Comparison of ENCODE assay signal across 11 cellular contexts in the genomic region with DNA sequence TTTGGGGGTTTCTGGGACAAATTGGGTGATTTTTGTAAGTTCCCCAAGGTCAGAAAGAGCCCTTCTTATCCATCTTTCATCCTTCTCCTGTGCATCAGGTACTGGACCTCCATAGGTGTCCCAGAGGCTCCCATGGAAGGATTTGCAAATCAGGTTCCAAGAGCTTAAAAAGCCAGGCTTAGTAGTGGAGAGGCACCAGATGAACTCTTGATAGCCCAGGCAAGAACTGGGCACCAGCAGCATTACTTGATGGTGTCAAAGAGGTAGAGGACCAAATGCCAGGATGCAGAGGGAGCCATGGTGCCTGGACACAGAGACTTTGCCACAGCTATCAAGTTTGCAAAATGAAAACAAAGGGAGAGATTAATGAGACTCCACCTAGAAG. TPM values are rescaled to one million over a fixed set of nuclear protein-coding genes. Genes with fewer than 3 reads are reported as not detected.
DNase-seq lines count a peak whose midpoint lies in the region; ATAC-seq and TF ChIP-seq lines count a peak whose summit lies in the region.
"Had no signal": no experiment of that assay in that cellular context is flagged by ENCODE, and none has a peak within 500 bp of the region (broad histone marks: within the 10 kb centered on the region; RNA-seq: fewer than 3 reads in every experiment).

No MANE protein-coding gene starts in this region.

- no peak overlapping the region for H3K4me3 ChIP-seq in BLaER1 treated with 17β-estradiol and CSF1 and Interleukin-3, amounts not matched to agents 10 nM and 100 nM
- H3K4me3 ChIP-seq in OCI-LY1 (ENCODE audit: low read depth, low read length, poor library complexity, severe bottlenecking) (no peak overlapping the region), fibroblast of lung (replicated peaks in 1 of 4; ENCODE audit: control extremely low read depth in 1 of 4, insufficient read depth in 1 of 4, low read depth in 3 of 4, low read length in 4 of 4) (no peak overlapping the region), psoas muscle (peak overlapping the region; percentile 51)
- H3K4me3 ChIP-seq: PC-9 had no signal

- no peak for ATAC-seq in psoas muscle

- H3K27ac ChIP-seq in BLaER1 treated with 17β-estradiol and CSF1 and Interleukin-3, amounts not matched to agents 10 nM and 100 nM: peak overlapping the region in 10 of 11 experiments; percentile 47 to 85 (median 78); a peak in 17 of 22 replicates
- peak overlapping the region; percentile 97 for H3K27ac ChIP-seq in OCI-LY1 (ENCODE audit: low read depth, low read length, poor library complexity, severe bottlenecking)
- H3K27ac ChIP-seq in fibroblast of lung (ENCODE audit: insufficient read depth, low read length): peak overlapping the region; percentile 69
- H3K27ac ChIP-seq in psoas muscle: no peak overlapping the region
- H3K27ac ChIP-seq: C4-2B, PC-9 had no signal

- TF ChIP-seq CTCF in OCI-LY1 (IDR thresholded peaks at IDR 0.05; ENCODE audit: low read length) (no peak), fibroblast of lung (conservative IDR thresholded peaks at IDR 0.05 in 1 of 2, IDR thresholded peaks at IDR 0.05 in 1 of 2; ENCODE audit: low read depth in 1 of 2, low read length in 2 of 2) (no peak), psoas muscle (IDR thresholded peaks at IDR 0.05) (no peak), GM10248 (IDR thresholded peaks at IDR 0.05; ENCODE audit: control extremely low read depth, extremely low read depth, low read depth, missing control alignments) (no peak)

- intact Hi-C loops in psoas muscle (cut with DNase I): loop anchor here (1.0 to 10.0 kb wide), 5 partner anchors 65 to 313 kb away; partner anchors contain the start of gene MCM3 (in 1 of the 2)

- H3K36me3 ChIP-seq in BLaER1 treated with 17β-estradiol and CSF1 and Interleukin-3, amounts not matched to agents 10 nM and 100 nM: no peaks in the 10 kb centered on the region
- H3K36me3 ChIP-seq in OCI-LY1 (ENCODE audit: insufficient read depth, low read length) (no peaks in the 10 kb centered on the region), fibroblast of lung (ENCODE audit: control insufficient read depth, insufficient read depth, low read length) (no peaks in the 10 kb centered on the region), psoas muscle (ENCODE audit: insufficient read depth in 1 of 2, low read depth in 1 of 2) (no peaks in the 10 kb centered on the region)

- peaks cover 48 to 83% (median 63%) of the 10 kb centered on the region in 10 experiments for H3K4me1 ChIP-seq in BLaER1 treated with 17β-estradiol and CSF1 and Interleukin-3, amounts not matched to agents 10 nM and 100 nM
- H3K4me1 ChIP-seq in OCI-LY1 (ENCODE audit: insufficient read depth, low read length, severe bottlenecking) (peaks cover 78% of the 10 kb centered on the region), fibroblast of lung (ENCODE audit: control insufficient read depth, extremely low read depth, insufficient read depth, low read length) (peaks cover 31% of the 10 kb centered on the region), psoas muscle (peaks cover 9% of the 10 kb centered on the region)

- no peaks in the 10 kb centered on the region for H3K79me2 ChIP-seq in OCI-LY1 (ENCODE audit: insufficient read depth, low read length)
- H3K79me2 ChIP-seq in fibroblast of lung (ENCODE audit: control insufficient read depth, insufficient read depth, low read length): no peaks in the 10 kb centered on the region

- CTCF ChIA-PET in GM10248 (lab: Yijun Ruan, JAX): interaction anchor here (0.7 to 6.5 kb wide), 17 partner anchors 9 to 196 kb away, joined by 3 to 66 read pairs (median 3); partner anchors contain the start of gene TRAM2

- POLR2A ChIA-PET in GM10248 (lab: Yijun Ruan, JAX): no interaction called here

- peak overlapping the region in 5 of 11 experiments; percentile 28 to 69 (median 55); a peak in 7 of 22 replicates for H3K9ac ChIP-seq in BLaER1 treated with 17β-estradiol and CSF1 and Interleukin-3, amounts not matched to agents 10 nM and 100 nM
- H3K9ac ChIP-seq in OCI-LY1 (ENCODE audit: low read length): peak overlapping the region; percentile 39; the same call in 1 of the 2 replicates
- peak overlapping the region; percentile 5 for H3K9ac ChIP-seq in fibroblast of lung (ENCODE audit: insufficient read depth, low read length)

- no peak overlapping the region for H2AFZ ChIP-seq in OCI-LY1 (ENCODE audit: low read length)
- H2AFZ ChIP-seq in fibroblast of lung (ENCODE audit: low read length): peak overlapping the region; percentile 83
- H2AFZ ChIP-seq: PC-9 had no signal

- no peak for DNase-seq in fibroblast of lung (ENCODE audit: low read depth in 2 of 2)
- no peak for DNase-seq in psoas muscle
- DNase-seq in DMS53 (lab: John Stamatoyannopoulos, UW): no peak
- no peak for DNase-seq in GM10248 (ENCODE audit: extremely low spot score)
- no peak for DNase-seq in effector CD4-positive, alpha-beta T cell
- no peak for DNase-seq in NCI-H1417 treated with DMSO at 0.1 percent for 48 hours (lab: John Stamatoyannopoulos, UW)
- DNase-seq: GF-D8, PC-9 had no signal

- H3F3A ChIP-seq in OCI-LY1 (ENCODE audit: insufficient read depth, low read length): no peaks in the 10 kb centered on the region

- no peaks in the 10 kb centered on the region for H3K27me3 ChIP-seq in BLaER1 treated with 17β-estradiol and CSF1 and Interleukin-3, amounts not matched to agents 10 nM and 100 nM
- H3K27me3 ChIP-seq in OCI-LY1 (ENCODE audit: insufficient read depth, low read length) (no peaks in the 10 kb centered on the region), fibroblast of lung (ENCODE audit: control insufficient read depth, insufficient read depth, low read length) (no peaks in the 10 kb centered on the region), psoas muscle (ENCODE audit: insufficient read depth in 3 of 3, low read length in 2 of 3) (no peaks in the 10 kb centered on the region)

- H3K9me2 ChIP-seq in OCI-LY1 (ENCODE audit: low read depth, low read length): no peaks in the 10 kb centered on the region

- H4K20me1 ChIP-seq in BLaER1 treated with 17β-estradiol and CSF1 and Interleukin-3, amounts not matched to agents 10 nM and 100 nM: no peaks in the 10 kb centered on the region
- H4K20me1 ChIP-seq in OCI-LY1 (ENCODE audit: insufficient read depth, low read length) (no peaks in the 10 kb centered on the region), fibroblast of lung (ENCODE audit: control insufficient read depth, extremely low read depth, insufficient read depth, low read length) (no peaks in the 10 kb centered on the region)

- no peaks in the 10 kb centered on the region for H3K9me3 ChIP-seq in BLaER1 treated with 17β-estradiol and CSF1 and Interleukin-3, amounts not matched to agents 10 nM and 100 nM (replicated peaks in 1 of 11)
- no peaks in the 10 kb centered on the region for H3K9me3 ChIP-seq in OCI-LY1 (ENCODE audit: low read length)
- H3K9me3 ChIP-seq in fibroblast of lung (ENCODE audit: control insufficient read depth, insufficient read depth, low read depth, low read length): no peaks in the 10 kb centered on the region
- H3K9me3 ChIP-seq in psoas muscle: no peaks in the 10 kb centered on the region

- peak overlapping the region; percentile 52 to 91 (median 68); a peak in 20 of 22 replicates for H3K4me2 ChIP-seq in BLaER1 treated with 17β-estradiol and CSF1 and Interleukin-3, amounts not matched to agents 10 nM and 100 nM
- H3K4me2 ChIP-seq in OCI-LY1 (ENCODE audit: low read length) (peak overlapping the region; percentile 6; the same call in 1 of the 2 replicates), fibroblast of lung (ENCODE audit: extremely low read depth, insufficient read depth, low read length) (peak overlapping the region; percentile 60)
- H3K4me2 ChIP-seq: PC-9 had no signal

RNA-seq across cellular contexts. Expression of gene TRAM2, which starts 20.9 kb away (rescaled TPM):
- 69.6 and 131 TPM in 2 replicates for total RNA-seq in fibroblast of lung
- 155 and 252 TPM in 2 replicates for polyA plus RNA-seq in fibroblast of lung
- 107 and 217 TPM in 2 replicates for polyA plus RNA-seq in fibroblast of lung (2012)
- polyA minus RNA-seq in fibroblast of lung (ENCODE audit: low replicate concordance): 254 and 398 TPM in 2 replicates
- 1 to 10 TPM; 3.4 to 5.7 (median 4.5) TPM for total RNA-seq in psoas muscle
- 1 to 10 TPM; 2.1 to 4.5 (median 3.0) TPM for polyA plus RNA-seq in psoas muscle

Comparison
In these comparisons a context has a peak if more than half of its experiments do, and no peak if none do; other contexts are left out.
1. H3K4me2 ChIP-seq: peak in every context shown above with its lines; median percentile 68 in BLaER1 treated with 17β-estradiol and CSF1 and Interleukin-3, amounts not matched to agents 10 nM and 100 nM; 60 in fibroblast of lung; 6 in OCI-LY1.
2. RNA of gene TRAM2, which starts 20.9 kb away (total RNA-seq): 69.6 to 131 TPM in fibroblast of lung; 3.4 to 5.7 TPM in psoas muscle; every median in the first group is over 10 times any median in the second.